18 cellular contexts compared by ENCODE assay signal in genomic region chr20:39282619-39283092, GRCh38.
DNase-seq lines count a peak whose midpoint lies in the region; ATAC-seq and TF ChIP-seq lines count a peak whose summit lies in the region.
"Had no signal": no experiment of that assay in that cellular context is flagged by ENCODE, and none has a peak within 500 bp of the region (broad histone marks: within the 10 kb centered on the region; RNA-seq: fewer than 3 reads in every experiment).

No MANE protein-coding gene starts in this region.

- H3K27ac ChIP-seq in transverse colon, result no peak overlapping the region
- H3K27ac ChIP-seq: HL-60, left lung had no signal

- no peak for ATAC-seq in GM18861 (IDR thresholded peaks at IDR 0.05; ENCODE audit: unreplicated experiment)
- ATAC-seq: left lung, mucosa of descending colon, sciatic nerve had no signal

- WGBS in transverse colon (ENCODE audit: low coverage in 1 of 2), 2 donors, result 52% methylated on average over 9 of the region's 10 CpGs; no CpG with 5 or more reads in 1 of the 2 donors

- H3K4me1 ChIP-seq in transverse colon, result no peaks in the 10 kb centered on the region
- H3K4me1 ChIP-seq: left lung had no signal

- TF ChIP-seq POLR2A in transverse colon (IDR thresholded peaks at IDR 0.05), result no peak

- TF ChIP-seq CTCF in transverse colon (IDR thresholded peaks at IDR 0.05), result no peak

- intact Hi-C loops in transverse colon (cut with DNase I; ENCODE audit: low total_unique reads), result no loop called here

- H3K36me3 ChIP-seq in transverse colon, result no peaks in the 10 kb centered on the region
- H3K36me3 ChIP-seq: left lung had no signal

- no peaks in the 10 kb centered on the region for H3K27me3 ChIP-seq in transverse colon
- H3K27me3 ChIP-seq: left lung had no signal

- in situ Hi-C loops in transverse colon (cut with MboI; ENCODE audit: low pct_ligation_motif_present in 1 of 4, low pct_unique_long_range_greater_than_20kb in 1 of 4, low sequenced_read_pairs in 3 of 4), result loop anchor here in 2 of 4 donors (10.0 to 25.0 kb wide), 2 partner anchors 580 to 592 kb away; no protein-coding TSS in a partner anchor

- TF ChIP-seq EP300 in transverse colon (IDR thresholded peaks at IDR 0.05; ENCODE audit: low read depth), result no peak

- DNase-seq in NCI-H748 (lab: John Stamatoyannopoulos, UW; ENCODE audit: unreplicated experiment), result peak; percentile 34
- no peak for DNase-seq in NCI-H748 treated with DMSO at 0.1 percent for 48 hours (lab: John Stamatoyannopoulos, UW)
- peak; percentile 96 for DNase-seq in NCI-H345 (lab: John Stamatoyannopoulos, UW)
- peak; percentile 67 for DNase-seq in iPS DF 19.7 (ENCODE audit: low read depth, low spot score)
- peak; percentile 14 for DNase-seq in transverse colon
- no peak for DNase-seq in activated T-cell treated with anti-CD3 and anti-CD28 coated beads, Interleukin-2, amount 50 U/mL, for 48 hours
- no peak for DNase-seq in stimulated activated CD4-positive, alpha-beta T cell treated with anti-CD3 and anti-CD28 coated beads, Interleukin-15, amount 100 ng/mL, for 24 hours
- DNase-seq: ACHN; activated naive CD4-positive, alpha-beta T cell treated with anti-CD3 and anti-CD28 coated beads, Interleukin-2, amount 10 ng/mL, durations not matched to agents 7 days and 5 days; activated T-cell treated with anti-CD3 and anti-CD28 coated beads for 4 hours; DND-41; foreskin melanocyte; left lung; mucosa of descending colon; NCI-H2107 had no signal

- H3K4me3 ChIP-seq in transverse colon, result no peak overlapping the region
- H3K4me3 ChIP-seq: left lung, mucosa of descending colon had no signal

- no peaks in the 10 kb centered on the region for H3K9me3 ChIP-seq in transverse colon
- H3K9me3 ChIP-seq: mucosa of descending colon had no signal

Comparison
In these comparisons a context has a peak if more than half of its experiments do, and no peak if none do; other contexts are left out.
1. DNase-seq: peak in NCI-H748 (single experiment), NCI-H345 (single experiment), iPS DF 19.7 (single experiment) and transverse colon (single experiment); none in NCI-H748 treated with DMSO at 0.1 percent for 48 hours (single experiment), activated T-cell treated with anti-CD3 and anti-CD28 coated beads, Interleukin-2, amount 50 U/mL, for 48 hours (0 of 2) and stimulated activated CD4-positive, alpha-beta T cell treated with anti-CD3 and anti-CD28 coated beads, Interleukin-15, amount 100 ng/mL, for 24 hours (single experiment).